Comparison of ENCODE assay signal across 25 cellular contexts in the genomic region with DNA sequence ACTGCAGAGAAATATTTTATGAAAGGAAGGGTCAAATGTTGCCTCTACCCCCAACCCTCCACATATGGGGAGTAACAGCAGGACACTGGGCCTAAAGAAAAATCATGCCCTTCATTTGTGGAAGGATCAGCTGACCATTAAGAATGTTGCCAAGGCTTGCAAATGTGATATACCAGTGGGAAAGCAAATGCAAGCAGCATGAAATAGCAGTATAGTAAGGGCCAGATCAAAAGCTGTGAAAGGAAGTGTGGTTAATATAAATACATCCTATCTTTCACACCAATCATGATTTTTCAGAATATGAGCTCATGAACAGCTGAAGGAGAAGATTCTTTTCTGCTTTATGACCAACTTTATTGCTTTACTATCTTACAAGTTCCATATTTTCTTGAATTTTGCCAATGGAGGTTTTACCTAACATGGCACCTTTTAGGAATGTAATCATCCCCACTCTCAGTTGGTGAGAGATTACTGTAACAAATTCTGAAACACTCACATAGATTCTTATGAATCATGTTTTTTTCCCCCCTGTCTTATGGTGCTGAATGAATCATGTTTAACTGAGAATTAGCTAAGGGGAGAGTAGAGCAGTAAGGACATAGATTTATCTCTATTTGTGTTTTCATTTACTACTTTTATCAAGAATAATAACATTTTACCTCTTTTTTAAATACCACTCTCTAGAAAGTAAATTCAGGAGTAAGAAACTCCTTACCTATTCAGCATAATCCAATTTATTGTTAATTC. TPM values are rescaled to one million over a fixed set of nuclear protein-coding genes. Genes with fewer than 3 reads are reported as not detected.
A peak's percentile ranks its signal among the peaks of the same experiment; 100 is the strongest.
DNase-seq lines count a peak whose midpoint lies in the region; ATAC-seq and TF ChIP-seq lines count a peak whose summit lies in the region.
"Had no signal": no experiment of that assay in that cellular context is flagged by ENCODE, and none has a peak within 500 bp of the region (broad histone marks: within the 10 kb centered on the region; RNA-seq: fewer than 3 reads in every experiment).

No MANE protein-coding gene starts in this region.

- ATAC-seq in activated CD8-positive, alpha-beta T cell treated with anti-CD3 and anti-CD28 coated beads for 36 hours = peak; percentile 90
- ATAC-seq in activated CD8-positive, alpha-beta T cell treated with anti-CD3 and anti-CD28 coated beads, Interleukin-2, amount 10 ng/mL, durations not matched to agents 7 days and 5 days = no peak
- ATAC-seq in GM21423 (IDR thresholded peaks at IDR 0.05; ENCODE audit: unreplicated experiment) (no peak), GM21619 (IDR thresholded peaks at IDR 0.05; ENCODE audit: unreplicated experiment) (no peak)
- ATAC-seq: naive thymus-derived CD8-positive, alpha-beta T cell had no signal

- H3K4me1 ChIP-seq in suprapubic skin = no peaks in the 10 kb centered on the region
- H3K4me1 ChIP-seq: HAP-1, SJSA1 had no signal

- intact Hi-C loops in activated CD8-positive, alpha-beta T cell treated with anti-CD3 and anti-CD28 coated beads for 36 hours (cut with micrococcal nuclease) = no loop called here

- no peak for DNase-seq in activated CD8-positive, alpha-beta T cell treated with anti-CD3 and anti-CD28 coated beads for 36 hours
- no peak for DNase-seq in activated CD8-positive, alpha-beta T cell treated with anti-CD3 and anti-CD28 coated beads, Interleukin-2, amount 10 ng/mL, durations not matched to agents 7 days and 5 days
- peak; percentile 42 for DNase-seq in ELR (ENCODE audit: low read depth)
- no peak for DNase-seq in T-helper 2 cell treated with Interferon-gamma antibody and Interleukin-4, amounts not matched to agents 5 μg/mL and 100 μg/mL, for 36 hours (ENCODE audit: low spot score)
- peak; percentile 28 for DNase-seq in iris pigment epithelial cell (ENCODE audit: low read depth)
- DNase-seq in suprapubic skin (ENCODE audit: low spot score in 2 of 2) = no peak
- DNase-seq: AML-193; CD8-positive, alpha-beta memory T cell; central memory CD4-positive, alpha-beta T cell; DMS 273 treated with DMSO at 0.1 percent for 48 hours; islet precursor cell; midbrain; naive thymus-derived CD8-positive, alpha-beta T cell; NCI-H2029; ovary; retina; stimulated activated CD4-positive, alpha-beta T cell treated with anti-CD3 and anti-CD28 coated beads, Interleukin-2, amount 100 ng/mL, for 24 hours had no signal

- H3K27me3 ChIP-seq in suprapubic skin = no peaks in the 10 kb centered on the region
- H3K27me3 ChIP-seq: ovary, SJSA1 had no signal

- TF ChIP-seq POLR2A in suprapubic skin (IDR thresholded peaks at IDR 0.05) = no peak

- H3K4me3 Mint-ChIP-seq in activated CD8-positive, alpha-beta T cell treated with anti-CD3 and anti-CD28 coated beads for 36 hours = no peak overlapping the region
- H3K4me3 Mint-ChIP-seq in activated CD8-positive, alpha-beta T cell treated with anti-CD3 and anti-CD28 coated beads, Interleukin-2, amount 10 ng/mL, durations not matched to agents 7 days and 5 days = no peak overlapping the region
- no peak overlapping the region for H3K4me3 Mint-ChIP-seq in T-helper 2 cell treated with Interferon-gamma antibody and Interleukin-4, amounts not matched to agents 5 μg/mL and 100 μg/mL, for 36 hours
- H3K4me3 Mint-ChIP-seq: activated naive CD8-positive, alpha-beta T cell; dendritic cell treated with granulocyte-macrophage colony-stimulating factor and Interleukin-4, amounts not matched to agents 40 ng/mL and 50 ng/mL, for 4 days; IgD-negative memory B cell; naive thymus-derived CD8-positive, alpha-beta T cell; type B pancreatic cell had no signal

- H3K4me3 ChIP-seq in suprapubic skin = no peak overlapping the region
- H3K4me3 ChIP-seq: HAP-1, ovary, SJSA1 had no signal

- no peak overlapping the region for H3K27ac ChIP-seq in suprapubic skin
- H3K27ac ChIP-seq: ovary, SJSA1 had no signal

- H3K4me1 Mint-ChIP-seq in activated CD8-positive, alpha-beta T cell treated with anti-CD3 and anti-CD28 coated beads for 36 hours (ENCODE audit: low read depth) = peaks cover 38% of the 10 kb centered on the region
- H3K4me1 Mint-ChIP-seq in activated CD8-positive, alpha-beta T cell treated with anti-CD3 and anti-CD28 coated beads, Interleukin-2, amount 10 ng/mL, durations not matched to agents 7 days and 5 days (ENCODE audit: low read depth) = peaks cover 16% of the 10 kb centered on the region
- peaks cover 23% of the 10 kb centered on the region for H3K4me1 Mint-ChIP-seq in T-helper 2 cell treated with Interferon-gamma antibody and Interleukin-4, amounts not matched to agents 5 μg/mL and 100 μg/mL, for 36 hours (ENCODE audit: low read depth)
- H3K4me1 Mint-ChIP-seq: IgD-negative memory B cell had no signal

- H3K36me3 Mint-ChIP-seq in activated CD8-positive, alpha-beta T cell treated with anti-CD3 and anti-CD28 coated beads for 36 hours (ENCODE audit: low read depth) = no peaks in the 10 kb centered on the region
- H3K36me3 Mint-ChIP-seq in activated CD8-positive, alpha-beta T cell treated with anti-CD3 and anti-CD28 coated beads, Interleukin-2, amount 10 ng/mL, durations not matched to agents 7 days and 5 days (ENCODE audit: low read depth) = no peaks in the 10 kb centered on the region
- no peaks in the 10 kb centered on the region for H3K36me3 Mint-ChIP-seq in T-helper 2 cell treated with Interferon-gamma antibody and Interleukin-4, amounts not matched to agents 5 μg/mL and 100 μg/mL, for 36 hours (ENCODE audit: low read depth)
- H3K36me3 Mint-ChIP-seq: activated naive CD8-positive, alpha-beta T cell; CD8-positive, alpha-beta memory T cell; IgD-negative memory B cell; naive thymus-derived CD8-positive, alpha-beta T cell; type B pancreatic cell had no signal

- TF ChIP-seq EP300 in suprapubic skin (IDR thresholded peaks at IDR 0.05) = no peak

- POLR2A ChIA-PET in activated CD8-positive, alpha-beta T cell treated with anti-CD3 and anti-CD28 coated beads for 36 hours (lab: Charles Lee) = interaction anchor here (0.6 to 0.8 kb wide), 2 partner anchors 12 to 67 kb away, joined by 3 to 5 read pairs; no protein-coding TSS in a partner anchor
- POLR2A ChIA-PET in activated CD8-positive, alpha-beta T cell treated with anti-CD3 and anti-CD28 coated beads, Interleukin-2, amount 10 ng/mL, durations not matched to agents 7 days and 5 days (lab: Charles Lee) = interaction anchor here (3.5 kb wide), 1 partner anchor 11 kb away, joined by 20 read pairs; a partner anchor contains a TSS

- no peak overlapping the region for H3K27ac Mint-ChIP-seq in activated CD8-positive, alpha-beta T cell treated with anti-CD3 and anti-CD28 coated beads for 36 hours
- H3K27ac Mint-ChIP-seq in activated CD8-positive, alpha-beta T cell treated with anti-CD3 and anti-CD28 coated beads, Interleukin-2, amount 10 ng/mL, durations not matched to agents 7 days and 5 days = no peak overlapping the region
- H3K27ac Mint-ChIP-seq in T-helper 2 cell treated with Interferon-gamma antibody and Interleukin-4, amounts not matched to agents 5 μg/mL and 100 μg/mL, for 36 hours = peak overlapping the region; percentile 28
- H3K27ac Mint-ChIP-seq: activated naive CD8-positive, alpha-beta T cell; dendritic cell treated with granulocyte-macrophage colony-stimulating factor and Interleukin-4, amounts not matched to agents 40 ng/mL and 50 ng/mL, for 4 days; IgD-negative memory B cell; naive thymus-derived CD8-positive, alpha-beta T cell; type B pancreatic cell had no signal

- no peaks in the 10 kb centered on the region for H3K36me3 ChIP-seq in suprapubic skin
- H3K36me3 ChIP-seq: HAP-1, ovary, SJSA1 had no signal

- no peak for TF ChIP-seq CTCF in activated CD8-positive, alpha-beta T cell treated with anti-CD3 and anti-CD28 coated beads for 36 hours (IDR thresholded peaks at IDR 0.05)
- TF ChIP-seq CTCF in suprapubic skin (IDR thresholded peaks at IDR 0.05) = no peak

- H3K9me3 ChIP-seq in suprapubic skin = no peaks in the 10 kb centered on the region
- H3K9me3 ChIP-seq: HAP-1, ovary, SJSA1 had no signal

- CTCF ChIA-PET in activated CD8-positive, alpha-beta T cell treated with anti-CD3 and anti-CD28 coated beads for 36 hours (lab: Charles Lee) = interaction anchor here (0.6 to 1.7 kb wide), 5 partner anchors 9 to 161 kb away, joined by 3 to 5 read pairs (median 4); a partner anchor contains a TSS
- CTCF ChIA-PET in activated CD8-positive, alpha-beta T cell treated with anti-CD3 and anti-CD28 coated beads, Interleukin-2, amount 10 ng/mL, durations not matched to agents 7 days and 5 days (lab: Charles Lee) = interaction anchor here (0.8 to 4.5 kb wide), 4 partner anchors 11 to 31 kb away, joined by 3 to 25 read pairs (median 3); a partner anchor contains a TSS

- no peaks in the 10 kb centered on the region for H3K9me3 Mint-ChIP-seq in activated CD8-positive, alpha-beta T cell treated with anti-CD3 and anti-CD28 coated beads for 36 hours
- H3K9me3 Mint-ChIP-seq in activated CD8-positive, alpha-beta T cell treated with anti-CD3 and anti-CD28 coated beads, Interleukin-2, amount 10 ng/mL, durations not matched to agents 7 days and 5 days (ENCODE audit: insufficient read depth) = no peaks in the 10 kb centered on the region
- no peaks in the 10 kb centered on the region for H3K9me3 Mint-ChIP-seq in T-helper 2 cell treated with Interferon-gamma antibody and Interleukin-4, amounts not matched to agents 5 μg/mL and 100 μg/mL, for 36 hours
- H3K9me3 Mint-ChIP-seq: CD8-positive, alpha-beta memory T cell; dendritic cell treated with granulocyte-macrophage colony-stimulating factor and Interleukin-4, amounts not matched to agents 40 ng/mL and 50 ng/mL, for 4 days; IgD-negative memory B cell; naive thymus-derived CD8-positive, alpha-beta T cell; type B pancreatic cell had no signal

- H3K27me3 Mint-ChIP-seq in activated CD8-positive, alpha-beta T cell treated with anti-CD3 and anti-CD28 coated beads for 36 hours = no peaks in the 10 kb centered on the region
- H3K27me3 Mint-ChIP-seq in activated CD8-positive, alpha-beta T cell treated with anti-CD3 and anti-CD28 coated beads, Interleukin-2, amount 10 ng/mL, durations not matched to agents 7 days and 5 days (ENCODE audit: low read depth) = peaks cover 2% of the 10 kb centered on the region
- peaks cover 2% of the 10 kb centered on the region for H3K27me3 Mint-ChIP-seq in T-helper 2 cell treated with Interferon-gamma antibody and Interleukin-4, amounts not matched to agents 5 μg/mL and 100 μg/mL, for 36 hours (ENCODE audit: low read depth)
- H3K27me3 Mint-ChIP-seq: activated naive CD8-positive, alpha-beta T cell; CD8-positive, alpha-beta memory T cell; dendritic cell treated with granulocyte-macrophage colony-stimulating factor and Interleukin-4, amounts not matched to agents 40 ng/mL and 50 ng/mL, for 4 days; IgD-negative memory B cell; naive thymus-derived CD8-positive, alpha-beta T cell; type B pancreatic cell had no signal

RNA-seq across cellular contexts. Expression of a gene that starts 12.1 kb away (rescaled TPM):
- 10 to 100 TPM; 43.8 to 49.3 TPM for total RNA-seq in activated CD8-positive, alpha-beta T cell treated with anti-CD3 and anti-CD28 coated beads for 36 hours
- total RNA-seq in activated CD8-positive, alpha-beta T cell treated with anti-CD3 and anti-CD28 coated beads, Interleukin-2, amount 10 ng/mL, durations not matched to agents 7 days and 5 days = 10 to 100 TPM; 38.9 to 42.5 TPM
- total RNA-seq in suprapubic skin = 10 to 100 TPM; 29.9 to 40.6 (median 31.5) TPM

RNA-seq across cellular contexts. Expression of a gene that starts 33.2 kb away (rescaled TPM):
- under 1 TPM; 0.43 to 0.61 TPM for total RNA-seq in activated CD8-positive, alpha-beta T cell treated with anti-CD3 and anti-CD28 coated beads for 36 hours
- under 1 TPM; 0.79 to 0.94 TPM for total RNA-seq in activated CD8-positive, alpha-beta T cell treated with anti-CD3 and anti-CD28 coated beads, Interleukin-2, amount 10 ng/mL, durations not matched to agents 7 days and 5 days
- total RNA-seq in suprapubic skin = under 1 TPM in 3 of 4 donors, not detected in 1; 0.24 to 0.85 (median 0.34) TPM

RNA-seq across cellular contexts. Expression of a gene that starts 33.3 kb away (rescaled TPM):
- total RNA-seq in activated CD8-positive, alpha-beta T cell treated with anti-CD3 and anti-CD28 coated beads for 36 hours = 10 to 100 TPM; 48.9 to 51.8 TPM
- 10 to 100 TPM; 87.2 to 91.9 TPM for total RNA-seq in activated CD8-positive, alpha-beta T cell treated with anti-CD3 and anti-CD28 coated beads, Interleukin-2, amount 10 ng/mL, durations not matched to agents 7 days and 5 days
- total RNA-seq in suprapubic skin = 100 to 1,000 TPM in 2 of 4 donors, 10 to 100 TPM in 2; 69.1 to 141 (median 91.8) TPM

Comparison
In these comparisons a context has a peak if more than half of its experiments do, and no peak if none do; other contexts are left out.
1. DNase-seq: peak in ELR (single experiment) and iris pigment epithelial cell (single experiment); none in activated CD8-positive, alpha-beta T cell treated with anti-CD3 and anti-CD28 coated beads for 36 hours (single experiment), activated CD8-positive, alpha-beta T cell treated with anti-CD3 and anti-CD28 coated beads, Interleukin-2, amount 10 ng/mL, durations not matched to agents 7 days and 5 days (single experiment), T-helper 2 cell treated with Interferon-gamma antibody and Interleukin-4, amounts not matched to agents 5 μg/mL and 100 μg/mL, for 36 hours (single experiment) and suprapubic skin (0 of 2).